In genomic region chr16:57802635-57803412, GRCh38 we compare ENCODE assay signal across 8 cellular contexts. TPM values are rescaled to one million over a fixed set of nuclear protein-coding genes. Genes with fewer than 3 reads are reported as not detected.
DNase-seq lines count a peak whose midpoint lies in the region; ATAC-seq and TF ChIP-seq lines count a peak whose summit lies in the region.

No MANE protein-coding gene starts in this region.

- peak; percentile 45 for ATAC-seq in central memory CD8-positive, alpha-beta T cell (replicated peaks; ENCODE audit: extremely low read depth, poor library complexity, severe bottlenecking)
- ATAC-seq in left lung (no peak), GM18505 (IDR thresholded peaks at IDR 0.05; ENCODE audit: unreplicated experiment) (no peak), GM18520 (IDR thresholded peaks at IDR 0.05; ENCODE audit: unreplicated experiment) (no peak), GM19328 (IDR thresholded peaks at IDR 0.05; ENCODE audit: unreplicated experiment) (no peak)

- H3K4me1 ChIP-seq in CD4-positive, alpha-beta memory T cell (ENCODE audit: insufficient read depth, low read length) = peaks cover 35% of the 10 kb centered on the region
- H3K4me1 ChIP-seq in left lung (peaks cover 46 to 69% of the 10 kb centered on the region in 2 donors), subcutaneous abdominal adipose tissue (ENCODE audit: control insufficient read depth in 5 of 5, insufficient read depth in 5 of 5, low read length in 5 of 5) (peaks cover 20 to 61% (median 53%) of the 10 kb centered on the region in 5 donors)

- no peaks in the 10 kb centered on the region for H3K9me3 Mint-ChIP-seq in CD4-positive, alpha-beta memory T cell
- H3K9me3 Mint-ChIP-seq in central memory CD8-positive, alpha-beta T cell = no peaks in the 10 kb centered on the region

- CTCF ChIA-PET in CD4-positive, alpha-beta memory T cell (lab: Charles Lee; ENCODE audit: partially characterized antibody) = interaction anchor here (1.3 kb wide), 1 partner anchor 8 kb away, joined by 3 read pairs; no protein-coding TSS in a partner anchor

- intact Hi-C loops in CD4-positive, alpha-beta memory T cell (cut with micrococcal nuclease) = no loop called here
- intact Hi-C loops in left lung (cut with DNase I) = no loop called here

- H3K36me3 Mint-ChIP-seq in CD4-positive, alpha-beta memory T cell = no peaks in the 10 kb centered on the region
- peaks cover 11% of the 10 kb centered on the region for H3K36me3 Mint-ChIP-seq in central memory CD8-positive, alpha-beta T cell (ENCODE audit: insufficient read depth)

- peak overlapping the region; percentile 86 to 95 (median 89) for H3K4me3 Mint-ChIP-seq in CD4-positive, alpha-beta memory T cell
- H3K4me3 Mint-ChIP-seq in central memory CD8-positive, alpha-beta T cell = peak overlapping the region; percentile 87

- peaks cover 22 to 41% (median 26%) of the 10 kb centered on the region in 4 donors for H3K4me1 Mint-ChIP-seq in CD4-positive, alpha-beta memory T cell
- peaks cover 40% of the 10 kb centered on the region for H3K4me1 Mint-ChIP-seq in central memory CD8-positive, alpha-beta T cell

- no peak overlapping the region for H3K27ac ChIP-seq in CD4-positive, alpha-beta memory T cell (ENCODE audit: low read depth, low read length)
- H3K27ac ChIP-seq in left lung (peak overlapping the region; percentile 86 to 90), subcutaneous abdominal adipose tissue (ENCODE audit: low read depth, low read length) (peak overlapping the region; percentile 69)

- TF ChIP-seq POLR2A in GM18505 (IDR thresholded peaks at IDR 0.05; ENCODE audit: borderline replicate concordance, extremely low read depth, insufficient read depth, insufficient read length) = no peak

- no peaks in the 10 kb centered on the region for H3K9me3 ChIP-seq in CD4-positive, alpha-beta memory T cell (ENCODE audit: control insufficient read depth in 1 of 2, low read length in 2 of 2)
- H3K9me3 ChIP-seq in MG63 = no peaks in the 10 kb centered on the region
- no peaks in the 10 kb centered on the region for H3K9me3 ChIP-seq in left lung
- no peaks in the 10 kb centered on the region for H3K9me3 ChIP-seq in subcutaneous abdominal adipose tissue (ENCODE audit: control insufficient read depth in 5 of 5, low read length in 5 of 5)

- POLR2A ChIA-PET in CD4-positive, alpha-beta memory T cell (lab: Charles Lee; ENCODE audit: partially characterized antibody) = interaction anchor here (0.6 to 1.3 kb wide), 2 partner anchors 7 to 15 kb away, joined by 4 to 6 read pairs; no protein-coding TSS in a partner anchor

- peak overlapping the region in 1 of 2 donors; percentile 32 for H3K4me3 ChIP-seq in CD4-positive, alpha-beta memory T cell (ENCODE audit: low read length in 2 of 2)
- H3K4me3 ChIP-seq in MG63 (peak overlapping the region; percentile 29), left lung (peak overlapping the region; percentile 19 to 69), subcutaneous abdominal adipose tissue (ENCODE audit: low read depth in 1 of 5, low read length in 5 of 5) (peak overlapping the region in 4 of 5 donors; percentile 51 to 65 (median 61))

- TF ChIP-seq CTCF in left lung (IDR thresholded peaks at IDR 0.05) = no peak

- no peak for DNase-seq in CD4-positive, alpha-beta memory T cell
- DNase-seq in MG63 = no peak
- DNase-seq in central memory CD8-positive, alpha-beta T cell (ENCODE audit: low spot score in 2 of 2) = no peak
- peak in 1 of 2 donors; percentile 67 for DNase-seq in left lung

- no peaks in the 10 kb centered on the region for H3K36me3 ChIP-seq in CD4-positive, alpha-beta memory T cell (ENCODE audit: insufficient read depth, low read length)
- peaks cover 36% of the 10 kb centered on the region for H3K36me3 ChIP-seq in MG63
- H3K36me3 ChIP-seq in left lung = peaks cover 0 to 5% of the 10 kb centered on the region in 2 donors
- peaks cover 0 to under 1% (median 0%) of the 10 kb centered on the region in 5 donors for H3K36me3 ChIP-seq in subcutaneous abdominal adipose tissue (ENCODE audit: control insufficient read depth in 5 of 5, insufficient read depth in 5 of 5, low read length in 5 of 5)

- H3K9ac ChIP-seq in subcutaneous abdominal adipose tissue (ENCODE audit: low read length in 5 of 5) = peak overlapping the region in 1 of 5 donors; percentile 57

- H3K27me3 Mint-ChIP-seq in CD4-positive, alpha-beta memory T cell = peaks cover 7 to 12% of the 10 kb centered on the region in 2 donors
- no peaks in the 10 kb centered on the region for H3K27me3 Mint-ChIP-seq in central memory CD8-positive, alpha-beta T cell

- H3K27ac Mint-ChIP-seq in CD4-positive, alpha-beta memory T cell = peak overlapping the region; percentile 2 to 93 (median 81)
- H3K27ac Mint-ChIP-seq in central memory CD8-positive, alpha-beta T cell (ENCODE audit: low read depth) = peak overlapping the region; percentile 93

- H3K27me3 ChIP-seq in CD4-positive, alpha-beta memory T cell (ENCODE audit: insufficient read depth, low read length) = no peaks in the 10 kb centered on the region
- no peaks in the 10 kb centered on the region for H3K27me3 ChIP-seq in MG63
- peaks cover 0 to 30% of the 10 kb centered on the region in 2 donors for H3K27me3 ChIP-seq in left lung
- H3K27me3 ChIP-seq in subcutaneous abdominal adipose tissue (ENCODE audit: control insufficient read depth in 5 of 5, insufficient read depth in 4 of 5, low read length in 5 of 5) = no peaks in the 10 kb centered on the region

RNA-seq across cellular contexts. Expression of gene KIFC3, which starts 0.5 kb away (rescaled TPM):
- 1 to 10 TPM; 1.6 to 1.9 TPM for total RNA-seq in CD4-positive, alpha-beta memory T cell
- polyA plus RNA-seq in CD4-positive, alpha-beta memory T cell = not detected
- total RNA-seq in MG63 (2014; rRNA removed; shearing (Covaris generic); ENCODE audit: low replicate concordance) = 196 and 322 TPM in 2 replicates
- 10 to 100 TPM; 68.7 to 96.8 TPM for total RNA-seq in left lung

Comparison
In these comparisons a context has a peak if more than half of its experiments do, and no peak if none do; other contexts are left out.
1. RNA of gene KIFC3, which starts 0.5 kb away (total RNA-seq): 196 to 322 TPM in MG63 and 68.7 to 96.8 TPM in left lung; 1.6 to 1.9 TPM in CD4-positive, alpha-beta memory T cell; every median in the first group is over 10 times any median in the second.